8 cellular contexts compared by ENCODE assay signal in genomic region chr17:65101371-65101770, GRCh38. TPM values are rescaled to one million over a fixed set of nuclear protein-coding genes. Genes with fewer than 3 reads are reported as not detected.
DNase-seq lines count a peak whose midpoint lies in the region; ATAC-seq and TF ChIP-seq lines count a peak whose summit lies in the region.

No MANE protein-coding gene starts in this region.

- H3K9me3 Mint-ChIP-seq in HFFc6 (no peaks in the 10 kb centered on the region), WTC11 (no peaks in the 10 kb centered on the region)
- no peaks in the 10 kb centered on the region for H3K9me3 Mint-ChIP-seq in stimulated activated naive CD8-positive, alpha-beta T cell treated with anti-CD3 and anti-CD28 coated beads, Interleukin-15, amount 100 ng/mL, for 72 hours

- H3K4me3 Mint-ChIP-seq in HFFc6 (peak overlapping the region; percentile 76), WTC11 (peak overlapping the region; percentile 71)
- H3K4me3 Mint-ChIP-seq in stimulated activated naive CD8-positive, alpha-beta T cell treated with anti-CD3 and anti-CD28 coated beads, Interleukin-15, amount 100 ng/mL, for 72 hours: peak overlapping the region; percentile 80 to 81

- CTCF ChIA-PET in WTC11 (lab: Charles Lee): interaction anchor here (0.9 to 2.0 kb wide), 14 partner anchors 10 to 141 kb away, joined by 3 to 15 read pairs (median 8); partner anchors contain the start of gene RGS9

- H3K4me1 Mint-ChIP-seq in HFFc6 (ENCODE audit: low read depth) (peaks cover 40% of the 10 kb centered on the region), WTC11 (peaks cover 14% of the 10 kb centered on the region)
- peaks cover 20% of the 10 kb centered on the region for H3K4me1 Mint-ChIP-seq in stimulated activated naive CD8-positive, alpha-beta T cell treated with anti-CD3 and anti-CD28 coated beads, Interleukin-15, amount 100 ng/mL, for 72 hours

- peaks cover 13% of the 10 kb centered on the region for H3K4me1 ChIP-seq in effector memory CD4-positive, alpha-beta T cell (ENCODE audit: control insufficient read depth, insufficient read depth, low read length, poor library complexity, severe bottlenecking)
- peaks cover 0 to 24% (median 10%) of the 10 kb centered on the region in 12 donors for H3K4me1 ChIP-seq in heart left ventricle

- 76 to 84% (median 81%) methylated on average over 6 of the region's 6 CpGs for WGBS in heart left ventricle, 4 donors

- no peaks in the 10 kb centered on the region for H3K36me3 Mint-ChIP-seq in HFFc6 (ENCODE audit: low read depth)
- no peaks in the 10 kb centered on the region for H3K36me3 Mint-ChIP-seq in WTC11

- peaks cover 2% of the 10 kb centered on the region for H3K27me3 Mint-ChIP-seq in HFFc6 (ENCODE audit: insufficient read depth)
- no peaks in the 10 kb centered on the region for H3K27me3 Mint-ChIP-seq in WTC11 (ENCODE audit: low read depth)
- no peaks in the 10 kb centered on the region for H3K27me3 Mint-ChIP-seq in stimulated activated naive CD8-positive, alpha-beta T cell treated with anti-CD3 and anti-CD28 coated beads, Interleukin-15, amount 100 ng/mL, for 72 hours

- TF ChIP-seq CTCF in HFFc6 (IDR thresholded peaks at IDR 0.05): no peak
- no peak for TF ChIP-seq CTCF in WTC11 (IDR thresholded peaks at IDR 0.05)
- TF ChIP-seq CTCF in heart left ventricle (IDR thresholded peaks at IDR 0.05): no peak

- intact Hi-C loops in heart left ventricle (cut with DNase I): loop anchor here in 9 of 10 donors (2.0 to 10.0 kb wide), 9 partner anchors 39 to 139 kb away; partner anchors contain the start of gene GNA13 (in 2 of the 9)

- no peaks in the 10 kb centered on the region for H3K27me3 ChIP-seq in effector memory CD4-positive, alpha-beta T cell (replicated peaks; ENCODE audit: control insufficient read depth, insufficient read depth, low read length, poor library complexity, severe bottlenecking)
- no peaks in the 10 kb centered on the region for H3K27me3 ChIP-seq in heart left ventricle

- H3K36me3 ChIP-seq in effector memory CD4-positive, alpha-beta T cell (ENCODE audit: control insufficient read depth, insufficient read depth, low read length): no peaks in the 10 kb centered on the region
- no peaks in the 10 kb centered on the region for H3K36me3 ChIP-seq in heart left ventricle

- H3K27ac ChIP-seq in effector memory CD4-positive, alpha-beta T cell (ENCODE audit: insufficient read depth, low read length, poor library complexity, severe bottlenecking): no peak overlapping the region
- H3K27ac ChIP-seq in heart left ventricle: peak overlapping the region in 2 of 12 donors; percentile 67 to 81

- POLR2A ChIA-PET in WTC11 (lab: Charles Lee): interaction anchor here (0.7 kb wide), 1 partner anchor 84 kb away, joined by 3 read pairs; no protein-coding TSS in a partner anchor

- ATAC-seq in WTC11 (no peak), GM21526 (IDR thresholded peaks at IDR 0.05; ENCODE audit: low FRiP score, unreplicated experiment) (no peak), heart left ventricle (no peak), GM19467 (IDR thresholded peaks at IDR 0.05; ENCODE audit: unreplicated experiment) (no peak)
- ATAC-seq in stimulated activated naive CD8-positive, alpha-beta T cell treated with anti-CD3 and anti-CD28 coated beads, Interleukin-15, amount 100 ng/mL, for 72 hours: no peak

- H3K4me3 ChIP-seq in iPS-18c (ENCODE audit: insufficient read depth, low read depth, low read length) (peak overlapping the region; percentile 40; the same call in 1 of the 2 replicates), heart left ventricle (peak overlapping the region in 6 of 12 donors; percentile 51 to 64 (median 58))
- H3K4me3 ChIP-seq in effector memory CD4-positive, alpha-beta T cell (ENCODE audit: insufficient read depth, low read depth, low read length, poor library complexity, severe bottlenecking): no peak overlapping the region

- H3K9me3 ChIP-seq in iPS-18c (ENCODE audit: control insufficient read depth, insufficient read depth, low read length) (no peaks in the 10 kb centered on the region), heart left ventricle (no peaks in the 10 kb centered on the region)
- no peaks in the 10 kb centered on the region for H3K9me3 ChIP-seq in effector memory CD4-positive, alpha-beta T cell (ENCODE audit: control insufficient read depth, low read length)

- no peak for DNase-seq in HFFc6
- DNase-seq in WTC11 (ENCODE audit: low spot score): no peak
- DNase-seq in stimulated activated naive CD8-positive, alpha-beta T cell treated with anti-CD3 and anti-CD28 coated beads, Interleukin-15, amount 100 ng/mL, for 72 hours: no peak
- no peak for DNase-seq in effector memory CD4-positive, alpha-beta T cell
- no peak for DNase-seq in heart left ventricle

- H3K27ac Mint-ChIP-seq in HFFc6 (no peak overlapping the region), WTC11 (no peak overlapping the region)
- H3K27ac Mint-ChIP-seq in stimulated activated naive CD8-positive, alpha-beta T cell treated with anti-CD3 and anti-CD28 coated beads, Interleukin-15, amount 100 ng/mL, for 72 hours: peak overlapping the region in 1 of 2 donors; percentile 87

- no peak for TF ChIP-seq POLR2A in heart left ventricle (IDR thresholded peaks at IDR 0.05)

TF ChIP-seq in WTC11, 78 proteins besides CTCF, POLR2A, EP300 and RAD21:
- no peak for TF ChIP-seq TP53 (CRISPR knock-in tag; IDR thresholded peaks at IDR 0.05)

RNA-seq across cellular contexts. Expression of gene RGS9, which starts 35.8 kb away (rescaled TPM):
- total RNA-seq in HFFc6 (2021; fragmentation: NEBNext Ultra II Directional; extraction: Animal tissue kit (Norgen Biotek cat#: 25700)): under 1 TPM; 0.31 to 0.97 (median 0.42) TPM
- total RNA-seq in WTC11 (2021) (11.3 to 17.8 TPM (median 13.3 TPM) in 3 replicates), heart left ventricle (1 to 10 TPM in 7 of 9 donors, under 1 TPM in 2; 0.85 to 5.1 (median 1.5) TPM)
- 1 to 10 TPM in 1 of 2 donors, under 1 TPM in 1; 0.68 to 1.0 TPM for polyA plus RNA-seq in heart left ventricle

RNA-seq across cellular contexts. Expression of gene GNA13, which starts 44.8 kb away (rescaled TPM):
- total RNA-seq in HFFc6 (2021; fragmentation: NEBNext Ultra II Directional; extraction: Animal tissue kit (Norgen Biotek cat#: 25700)): 10 to 100 TPM; 23.3 to 31.8 (median 27.9) TPM
- total RNA-seq in WTC11 (2021) (48.7 to 51.4 TPM (median 48.8 TPM) in 3 replicates), heart left ventricle (10 to 100 TPM; 19.0 to 39.2 (median 24.4) TPM)
- polyA plus RNA-seq in heart left ventricle: 10 to 100 TPM in 1 of 2 donors, 1 to 10 TPM in 1; 7.3 to 21.6 TPM
